In the genomic region with DNA sequence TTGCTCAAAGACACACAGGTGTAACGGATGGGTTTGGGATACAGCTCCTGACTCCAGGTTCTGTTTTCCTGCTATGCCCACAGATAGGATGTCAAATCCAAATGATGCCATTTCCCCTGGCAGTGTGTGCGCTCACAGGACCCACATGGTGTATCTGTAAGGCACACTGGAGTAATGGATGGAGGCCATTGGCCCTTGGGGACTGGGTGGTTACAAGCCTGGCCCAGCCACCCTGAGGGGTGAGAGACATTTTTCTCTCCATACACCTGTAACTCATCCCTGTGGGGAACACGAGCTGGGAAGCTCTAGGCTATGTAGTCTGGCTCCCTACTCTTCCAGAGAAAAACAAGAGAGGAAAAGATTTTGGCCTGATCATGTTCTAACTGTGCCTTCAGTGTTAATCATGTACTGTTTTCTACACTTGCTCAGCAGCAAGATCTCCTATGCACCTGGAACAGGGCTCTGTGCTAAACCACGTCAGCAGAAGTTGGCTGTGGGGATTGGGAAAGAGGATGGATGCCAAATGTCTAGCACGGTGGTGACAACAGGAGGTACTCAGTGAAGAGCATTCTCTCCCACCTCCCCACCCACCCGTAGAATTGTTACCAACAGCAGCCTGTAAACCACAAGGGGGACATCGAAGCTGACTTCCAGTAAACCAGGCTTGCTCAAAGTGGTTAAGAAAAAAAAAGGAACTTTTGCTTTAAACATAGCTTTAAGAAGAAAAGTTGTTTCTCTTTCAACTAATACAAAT, we compare ENCODE assay signal across 9 cellular contexts.
DNase-seq lines count a peak whose midpoint lies in the region; ATAC-seq and TF ChIP-seq lines count a peak whose summit lies in the region.
"Had no signal": no experiment of that assay in that cellular context is flagged by ENCODE, and none has a peak within 500 bp of the region (broad histone marks: within the 10 kb centered on the region; RNA-seq: fewer than 3 reads in every experiment).

No MANE protein-coding gene starts in this region.

- no peaks in the 10 kb centered on the region for H3K9me3 ChIP-seq in A673 (ENCODE audit: low read depth, low read length, poor library complexity, severe bottlenecking)
- no peaks in the 10 kb centered on the region for H3K9me3 ChIP-seq in lower lobe of right lung
- no peaks in the 10 kb centered on the region for H3K9me3 ChIP-seq in vagina

- TF ChIP-seq CTCF in A673 (conservative IDR thresholded peaks at IDR 0.05; ENCODE audit: low read depth, low read length) (peak; percentile 21; the same call in 1 of the 2 replicates), HFFc6 (IDR thresholded peaks at IDR 0.05) (peak; percentile 17; the same call in 1 of the 2 replicates), choroid plexus epithelial cell (conservative IDR thresholded peaks at IDR 0.05; ENCODE audit: low read depth, low read length) (peak; percentile 41), lower lobe of right lung (IDR thresholded peaks at IDR 0.05) (no peak), vagina (IDR thresholded peaks at IDR 0.05) (no peak)

- POLR2A ChIA-PET in A673 (lab: Charles Lee; ENCODE audit: low non-redundant PET): no interaction called here

- no peaks in the 10 kb centered on the region for H3K27me3 ChIP-seq in A673 (replicated peaks; ENCODE audit: insufficient read depth, low read depth, low read length, poor library complexity)
- H3K27me3 ChIP-seq in lower lobe of right lung (ENCODE audit: low read depth): no peaks in the 10 kb centered on the region
- H3K27me3 ChIP-seq in vagina: no peaks in the 10 kb centered on the region

- no peak for TF ChIP-seq POLR2A in vagina (IDR thresholded peaks at IDR 0.05)

- BruUV-seq in A673 (replicated peaks; lab: Mats Ljungman, UMichigan): no TSS peak

- H3K4me3 Mint-ChIP-seq in HFFc6: no peak overlapping the region

- H3K9me3 Mint-ChIP-seq in HFFc6: no peaks in the 10 kb centered on the region

- H3K36me3 ChIP-seq in A673 (ENCODE audit: insufficient read depth, low read length, poor library complexity, severe bottlenecking) (no peaks in the 10 kb centered on the region), lower lobe of right lung (no peaks in the 10 kb centered on the region), vagina (no peaks in the 10 kb centered on the region)

- intact Hi-C loops in A673 (cut with micrococcal nuclease; ENCODE audit: unreplicated experiment): no loop called here
- intact Hi-C loops in lower lobe of right lung (cut with DNase I): no loop called here
- intact Hi-C loops in vagina (cut with DNase I): no loop called here

- DNase-seq in A673 (ENCODE audit: low spot score): peak; percentile 64
- no peak for DNase-seq in HFFc6
- peak; percentile 30 for DNase-seq in choroid plexus epithelial cell (ENCODE audit: low read depth)
- DNase-seq in lower lobe of right lung: no peak
- DNase-seq in islet precursor cell: no peak
- no peak for DNase-seq in cortex of kidney (lab: John Stamatoyannopoulos, UW)
- DNase-seq in vagina (ENCODE audit: extremely low spot score in 2 of 2): no peak
- DNase-seq: left colon had no signal

- no peaks in the 10 kb centered on the region; the same call in 1 of the 2 replicates for H3K27me3 Mint-ChIP-seq in HFFc6 (ENCODE audit: insufficient read depth)

- peak overlapping the region; percentile 4 for H3K4me3 ChIP-seq in A673 (ENCODE audit: low read depth, low read length, poor library complexity, severe bottlenecking)
- no peak overlapping the region for H3K4me3 ChIP-seq in choroid plexus epithelial cell (ENCODE audit: low read depth, low read length)
- no peak overlapping the region for H3K4me3 ChIP-seq in lower lobe of right lung
- H3K4me3 ChIP-seq in vagina: no peak overlapping the region

- H3K27ac ChIP-seq in A673 (ENCODE audit: low read depth, low read length, poor library complexity, severe bottlenecking) (peak overlapping the region; percentile 68), lower lobe of right lung (peak overlapping the region; percentile 4), vagina (no peak overlapping the region)

- peaks cover 13% of the 10 kb centered on the region; the same call in 1 of the 2 replicates for H3K4me1 Mint-ChIP-seq in HFFc6 (ENCODE audit: low read depth)

- peak; percentile 62 to 69 for ATAC-seq in lower lobe of right lung
- ATAC-seq in GM18907 (IDR thresholded peaks at IDR 0.05; ENCODE audit: unreplicated experiment): no peak

- CTCF ChIA-PET in A673 (lab: Charles Lee): interaction anchor here (0.6 to 1.1 kb wide), 4 partner anchors 11 to 709 kb away, joined by 3 read pairs; no protein-coding TSS in a partner anchor

- H3K27ac Mint-ChIP-seq in HFFc6: no peak overlapping the region

- H3K36me3 Mint-ChIP-seq in HFFc6 (ENCODE audit: low read depth): no peaks in the 10 kb centered on the region

- H3K4me1 ChIP-seq in A673 (ENCODE audit: insufficient read depth, low read length, poor library complexity, severe bottlenecking): peaks cover 21% of the 10 kb centered on the region
- peaks cover 17% of the 10 kb centered on the region for H3K4me1 ChIP-seq in lower lobe of right lung
- no peaks in the 10 kb centered on the region for H3K4me1 ChIP-seq in vagina

Comparison
In these comparisons a context has a peak if more than half of its experiments do, and no peak if none do; other contexts are left out.
1. DNase-seq: peak in A673 (single experiment) and choroid plexus epithelial cell (single experiment); none in HFFc6 (single experiment), lower lobe of right lung (single experiment), islet precursor cell (single experiment), cortex of kidney (single experiment) and vagina (0 of 2).
2. CTCF ChIP-seq: peak in A673 (single experiment), HFFc6 (single experiment) and choroid plexus epithelial cell (single experiment); none in lower lobe of right lung (single experiment) and vagina (0 of 3).